ENCODE assay signal across 8 cellular contexts in the genomic region with DNA sequence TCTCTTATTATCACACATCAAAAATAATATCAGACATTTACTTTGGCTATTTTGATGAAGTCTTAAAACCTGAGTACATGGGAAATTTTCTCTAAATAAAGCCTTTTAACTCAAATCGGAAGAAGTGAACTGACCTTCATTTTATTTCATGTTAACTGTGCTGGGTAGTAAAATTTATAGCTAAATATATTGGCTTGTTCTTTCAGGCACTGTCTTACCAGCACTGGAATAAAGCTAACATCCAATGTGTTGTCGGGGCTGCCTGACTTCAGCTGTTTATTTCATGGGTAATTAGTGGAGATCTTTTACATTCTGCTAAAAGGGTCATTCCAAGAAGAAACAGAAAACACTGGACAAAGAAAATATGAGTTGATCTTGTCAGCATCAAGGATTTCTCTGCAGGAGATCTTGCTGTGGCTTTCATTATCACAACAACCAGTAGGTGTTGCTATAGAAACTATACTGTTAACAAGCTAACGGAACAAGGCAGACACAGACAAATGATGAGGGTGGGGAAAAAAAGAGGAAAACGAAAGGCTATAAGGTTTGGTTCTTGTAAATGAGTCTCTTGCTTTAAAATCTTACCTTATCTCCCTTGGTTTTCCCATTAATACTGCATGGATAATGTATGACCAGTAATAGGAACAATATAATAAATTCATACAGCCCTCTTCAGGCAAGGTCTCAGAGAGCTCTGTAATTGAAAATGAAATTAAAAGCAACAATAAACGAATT.
DNase-seq lines count a peak whose midpoint lies in the region; FAIRE-seq and TF ChIP-seq lines count a peak whose summit lies in the region.

No MANE protein-coding gene starts in this region.

- H3K27me3 ChIP-seq in Karpas-422 (ENCODE audit: low read length): no peaks in the 10 kb centered on the region

- H3K36me3 ChIP-seq in Karpas-422 (ENCODE audit: insufficient read depth, low read length): no peaks in the 10 kb centered on the region

- peak; percentile 64 for FAIRE-seq in H54 (lab: Jason Lieb, UNC)

- H3K4me3 ChIP-seq in Karpas-422 (ENCODE audit: low read length): no peak overlapping the region

- DNase-seq in DMS 273 (lab: John Stamatoyannopoulos, UW; ENCODE audit: unreplicated experiment) (peak; percentile 52), DMS 273 treated with DMSO at 0.1 percent for 48 hours (lab: John Stamatoyannopoulos, UW) (no peak), H54 (ENCODE audit: insufficient read length, low spot score) (peak; percentile 1), Karpas-422 (peak; percentile 48), SW480 (ENCODE audit: low spot score) (peak; percentile 17), iris pigment epithelial cell (ENCODE audit: low read depth) (peak; percentile 83), posterior cingulate gyrus (no peak)
- DNase-seq in effector CD8-positive, alpha-beta T cell (lab: John Stamatoyannopoulos, UW): no peak

- no peaks in the 10 kb centered on the region for H4K20me1 ChIP-seq in Karpas-422 (ENCODE audit: insufficient read depth, low read depth, low read length)

- H3K4me2 ChIP-seq in Karpas-422 (ENCODE audit: low read depth, low read length, poor library complexity, severe bottlenecking): no peak overlapping the region

- H2AFZ ChIP-seq in Karpas-422 (ENCODE audit: low read length): no peak overlapping the region

- no peak overlapping the region for H3K27ac ChIP-seq in Karpas-422 (ENCODE audit: low read length)

- no peaks in the 10 kb centered on the region for H3K9me3 ChIP-seq in Karpas-422 (ENCODE audit: low read length)

- no peaks in the 10 kb centered on the region for H3K4me1 ChIP-seq in Karpas-422 (ENCODE audit: low read length)

- H3K9me2 ChIP-seq in Karpas-422 (replicated peaks; ENCODE audit: insufficient read depth, low read length): no peaks in the 10 kb centered on the region

- H3K9ac ChIP-seq in Karpas-422 (ENCODE audit: low read length): no peak overlapping the region

- intact Hi-C loops in posterior cingulate gyrus (cut with DNase I): no loop called here

- TF ChIP-seq POLR2A in H54 (IDR thresholded peaks at IDR 0.05; ENCODE audit: low read depth, low read length): no peak

- H3K79me2 ChIP-seq in Karpas-422 (ENCODE audit: low read length): no peaks in the 10 kb centered on the region

Comparison
In these comparisons a context has a peak if more than half of its experiments do, and no peak if none do; other contexts are left out.
1. DNase-seq: peak in DMS 273 (single experiment), H54 (single experiment), Karpas-422 (single experiment), SW480 (single experiment) and iris pigment epithelial cell (single experiment); none in DMS 273 treated with DMSO at 0.1 percent for 48 hours (single experiment), posterior cingulate gyrus (0 of 10) and effector CD8-positive, alpha-beta T cell (single experiment).